18 cellular contexts compared by ENCODE assay signal in genomic region chr5:168390491-168390890, GRCh38.
"Had no signal": no experiment of that assay in that cellular context is flagged by ENCODE, and none has a peak within 500 bp of the region (broad histone marks: within the 10 kb centered on the region; RNA-seq: fewer than 3 reads in every experiment).

No MANE protein-coding gene starts in this region.

- H3K27ac Mint-ChIP-seq: activated naive CD4-positive, alpha-beta T cell treated with anti-CD3 and anti-CD28 coated beads for 36 hours; activated naive CD8-positive, alpha-beta T cell treated with anti-CD3 and anti-CD28 coated beads, Interleukin-2, amount 50 U/mL, for 24 hours; activated T-helper 2 cell treated with anti-CD3 and anti-CD28 coated beads, Interferon-gamma antibody, Interleukin-2, Interleukin-4, amounts not matched to agents 10 μg/mL and 5 μg/mL and 100 μg/mL, durations not matched to agents 14 hours and 24 hours and 36 hours; nephron; stimulated activated effector memory CD8-positive, alpha-beta T cell treated with anti-CD3 and anti-CD28 coated beads, Interleukin-12 subunit alpha, Interleukin-12 subunit beta, amount 100 ng/mL, for 72 hours had no signal

- H3K4me3 Mint-ChIP-seq: activated naive CD4-positive, alpha-beta T cell treated with anti-CD3 and anti-CD28 coated beads for 36 hours; activated naive CD8-positive, alpha-beta T cell treated with anti-CD3 and anti-CD28 coated beads, Interleukin-2, amount 50 U/mL, for 24 hours; nephron; stimulated activated effector memory CD8-positive, alpha-beta T cell treated with anti-CD3 and anti-CD28 coated beads, Interleukin-12 subunit alpha, Interleukin-12 subunit beta, amount 100 ng/mL, for 72 hours had no signal

- H3K36me3 Mint-ChIP-seq: stimulated activated effector memory CD8-positive, alpha-beta T cell treated with anti-CD3 and anti-CD28 coated beads, Interleukin-12 subunit alpha, Interleukin-12 subunit beta, amount 100 ng/mL, for 72 hours had no signal

- ATAC-seq: activated naive CD8-positive, alpha-beta T cell treated with anti-CD3 and anti-CD28 coated beads, Interleukin-2, amount 50 U/mL, for 24 hours; psoas muscle; right lobe of liver; stimulated activated effector memory CD8-positive, alpha-beta T cell treated with anti-CD3 and anti-CD28 coated beads, Interleukin-12 subunit alpha, Interleukin-12 subunit beta, amount 100 ng/mL, for 72 hours had no signal

- H3K27me3 Mint-ChIP-seq: activated naive CD8-positive, alpha-beta T cell treated with anti-CD3 and anti-CD28 coated beads, Interleukin-2, amount 50 U/mL, for 24 hours had no signal

- H3K27ac ChIP-seq: dorsolateral prefrontal cortex, psoas muscle, right lobe of liver, spleen had no signal

- H3K4me1 ChIP-seq: psoas muscle, right lobe of liver, spleen had no signal

- H3K27me3 ChIP-seq: dorsolateral prefrontal cortex, right lobe of liver, spleen had no signal

- H3K36me3 ChIP-seq: spleen had no signal

- H3K4me1 Mint-ChIP-seq: activated naive CD8-positive, alpha-beta T cell treated with anti-CD3 and anti-CD28 coated beads, Interleukin-2, amount 50 U/mL, for 24 hours; nephron; stimulated activated effector memory CD8-positive, alpha-beta T cell treated with anti-CD3 and anti-CD28 coated beads, Interleukin-12 subunit alpha, Interleukin-12 subunit beta, amount 100 ng/mL, for 72 hours had no signal

- H3K4me3 ChIP-seq: dorsolateral prefrontal cortex, psoas muscle, right lobe of liver, spleen had no signal

- H3K9me3 ChIP-seq: psoas muscle, right lobe of liver had no signal

- DNase-seq: activated CD4-positive, CD25-positive, alpha-beta regulatory T cell treated with anti-CD3 and anti-CD28 coated beads, Interleukin-2, amount 50 U/mL, for 72 hours; activated naive CD4-positive, alpha-beta T cell treated with anti-CD3 and anti-CD28 coated beads for 36 hours; activated naive CD8-positive, alpha-beta T cell treated with anti-CD3 and anti-CD28 coated beads, Interleukin-2, amount 50 U/mL, for 24 hours; aorta; dorsolateral prefrontal cortex; foreskin fibroblast; glutamatergic neuron; hypothalamus; kidney glomerular epithelial cell; mesendoderm; psoas muscle; right lobe of liver; spleen; T-helper 1 cell; T1000 had no signal
